ENCODE assay signal across 9 cellular contexts in the genomic region with DNA sequence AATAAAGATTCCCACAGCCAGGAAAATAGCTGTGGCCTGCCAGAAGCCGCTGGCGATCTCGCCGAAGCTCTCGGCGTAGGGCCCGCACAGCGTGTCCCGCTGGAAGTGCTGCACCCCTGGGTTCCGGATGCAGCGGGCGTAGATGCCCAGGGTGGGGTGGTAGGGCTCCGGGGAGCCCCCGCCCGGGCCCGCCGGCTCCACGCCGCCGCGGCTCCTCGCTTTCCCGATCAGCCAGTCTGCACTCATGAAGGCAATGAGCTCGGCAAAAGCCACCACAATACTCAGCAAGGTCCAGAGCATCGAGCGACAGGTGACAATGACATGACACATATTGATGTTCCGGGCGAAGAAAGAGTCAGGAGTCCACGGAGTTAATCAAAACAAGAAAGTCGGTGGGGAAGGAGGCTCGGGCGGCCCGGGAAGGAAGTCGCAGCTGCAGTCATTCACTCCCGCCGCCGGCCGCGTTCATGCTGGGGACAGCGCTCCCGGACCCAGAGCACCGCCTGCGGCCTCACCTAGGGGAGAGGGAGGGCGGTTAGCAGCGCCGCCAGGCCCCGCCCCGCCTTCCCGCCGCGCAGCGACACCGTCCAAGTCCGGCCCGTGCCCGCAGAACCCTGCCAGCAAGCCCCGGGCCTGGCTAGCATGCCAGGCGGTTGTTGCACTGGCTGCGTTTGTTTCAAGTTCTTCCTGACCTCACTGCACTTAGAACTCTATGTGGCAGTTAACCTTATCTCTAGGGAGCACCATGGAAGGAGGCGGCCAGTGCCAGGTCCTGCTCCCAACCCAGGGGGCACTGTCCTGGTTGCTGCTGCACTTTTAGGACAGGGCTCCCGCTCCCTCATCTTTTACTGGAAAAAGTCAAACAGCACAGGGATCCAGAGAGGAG.
DNase-seq lines count a peak whose midpoint lies in the region; FAIRE-seq and TF ChIP-seq lines count a peak whose summit lies in the region.
"Had no signal": no experiment of that assay in that cellular context is flagged by ENCODE, and none has a peak within 500 bp of the region (broad histone marks: within the 10 kb centered on the region; RNA-seq: fewer than 3 reads in every experiment).

No MANE protein-coding gene starts in this region.

- peaks cover 3% of the 10 kb centered on the region for H3K79me1 ChIP-seq in trophoblast cell (ENCODE audit: low read length)

- H3K27ac ChIP-seq in trophoblast cell (ENCODE audit: low read depth, low read length): no peak overlapping the region

- no peak overlapping the region for H2AK5ac ChIP-seq in trophoblast cell (ENCODE audit: low read length)

- H3K14ac ChIP-seq in trophoblast cell (ENCODE audit: low read length): no peak overlapping the region

- no peak overlapping the region for H2AFZ ChIP-seq in trophoblast cell (ENCODE audit: insufficient read depth, low read length, poor library complexity)

- no peak overlapping the region for H4K8ac ChIP-seq in trophoblast cell (ENCODE audit: low read depth, low read length)

- no peak overlapping the region for H3K4ac ChIP-seq in trophoblast cell (ENCODE audit: low read depth, low read length)

- H3K18ac ChIP-seq in trophoblast cell (ENCODE audit: low read length): peak overlapping the region; percentile 29

- H3K4me3 ChIP-seq in trophoblast cell (ENCODE audit: low read depth, low read length): no peak overlapping the region

- H3K9ac ChIP-seq in trophoblast cell (ENCODE audit: low read length): no peak overlapping the region

- H3K4me2 ChIP-seq in trophoblast cell (ENCODE audit: low read length): peak overlapping the region; percentile 49

- H3K9me3 ChIP-seq in trophoblast cell (ENCODE audit: insufficient read depth, low read depth, low read length): no peaks in the 10 kb centered on the region

- DNase-seq in GM12892 (ENCODE audit: insufficient read length) (peak; percentile 75), HEK293T (ENCODE audit: extremely low spot score) (peak; percentile 45), NCI-H2029 (lab: John Stamatoyannopoulos, UW) (peak; percentile 50), cardiac septum (ENCODE audit: low spot score) (peak; percentile 93), trophoblast cell (peak; percentile 69 to 80), T1000 (lab: John Stamatoyannopoulos, UW) (no peak)
- DNase-seq in activated naive CD4-positive, alpha-beta T cell treated with anti-CD3 and anti-CD28 coated beads, Interleukin-2, amount 50 U/mL, for 16 hours: peak; percentile 17
- no peak for DNase-seq in effector CD4-positive, alpha-beta T cell

- H3K36me3 ChIP-seq in trophoblast cell (ENCODE audit: control insufficient read depth in 1 of 2, insufficient read depth in 2 of 2, low read length in 2 of 2): peaks cover 6 to 7% of the 10 kb centered on the region in 2 experiments

- CTCF ChIA-PET in HEK293T (lab: Yijun Ruan, JAX): interaction anchor here (0.8 to 1.4 kb wide), 3 partner anchors 11 to 23 kb away, joined by 3 to 7 read pairs (median 6); no protein-coding TSS in a partner anchor

- no CpG with 5 or more reads among the region's 61 CpGs for WGBS in trophoblast cell (ENCODE audit: extremely low coverage, insufficient coverage, insufficient read length)

- no peak overlapping the region for H3K23ac ChIP-seq in trophoblast cell (ENCODE audit: low read length)

- H3K79me2 ChIP-seq in trophoblast cell (ENCODE audit: control insufficient read depth, insufficient read depth, low read length, poor library complexity): peaks cover 2% of the 10 kb centered on the region

- peaks cover 28 to 35% of the 10 kb centered on the region in 2 experiments for H3K4me1 ChIP-seq in trophoblast cell (ENCODE audit: control insufficient read depth in 1 of 2, insufficient read depth in 2 of 2, low read length in 2 of 2)

- H4K12ac ChIP-seq in trophoblast cell (ENCODE audit: low read depth, low read length): no peak overlapping the region

- no peaks in the 10 kb centered on the region for H3K27me3 ChIP-seq in trophoblast cell (ENCODE audit: insufficient read depth, low read length)

- no peak overlapping the region for H4K91ac ChIP-seq in trophoblast cell (ENCODE audit: low read depth, low read length)

- intact Hi-C loops in cardiac septum (cut with DNase I): no loop called here

- TF ChIP-seq POLR2A in GM12892 (IDR thresholded peaks at IDR 0.05; ENCODE audit: low read depth, low read length): no peak

- H2BK12ac ChIP-seq in trophoblast cell (ENCODE audit: low read length): no peak overlapping the region

- peak; percentile 60 for FAIRE-seq in GM12892 (lab: Jason Lieb, UNC)
- FAIRE-seq: colon had no signal

- H2BK5ac ChIP-seq in trophoblast cell (ENCODE audit: low read depth, low read length, poor library complexity): no peak overlapping the region

- POLR2A ChIA-PET in HEK293T (lab: Yijun Ruan, JAX): no interaction called here

- H2BK120ac ChIP-seq in trophoblast cell (ENCODE audit: insufficient read depth, low read length, poor library complexity): peak overlapping the region; percentile 5

TF ChIP-seq in HEK293T, 16 proteins besides CTCF, POLR2A, EP300 and RAD21:
- TF ChIP-seq FOXM1 (IDR thresholded peaks at IDR 0.05; ENCODE audit: borderline replicate concordance) (no peak), SP1 (IDR thresholded peaks at IDR 0.05) (no peak), HDGF (IDR thresholded peaks at IDR 0.05; ENCODE audit: borderline replicate concordance) (no peak), FOXA1 (IDR thresholded peaks at IDR 0.05) (no peak)
- TF ChIP-seq, protein P1, sequence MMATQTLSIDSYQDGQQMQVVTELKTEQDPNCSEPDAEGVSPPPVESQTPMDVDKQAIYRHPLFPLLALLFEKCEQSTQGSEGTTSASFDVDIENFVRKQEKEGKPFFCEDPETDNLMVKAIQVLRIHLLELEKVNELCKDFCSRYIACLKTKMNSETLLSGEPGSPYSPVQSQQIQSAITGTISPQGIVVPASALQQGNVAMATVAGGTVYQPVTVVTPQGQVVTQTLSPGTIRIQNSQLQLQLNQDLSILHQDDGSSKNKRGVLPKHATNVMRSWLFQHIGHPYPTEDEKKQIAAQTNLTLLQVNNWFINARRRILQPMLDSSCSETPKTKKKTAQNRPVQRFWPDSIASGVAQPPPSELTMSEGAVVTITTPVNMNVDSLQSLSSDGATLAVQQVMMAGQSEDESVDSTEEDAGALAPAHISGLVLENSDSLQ (IDR thresholded peaks at IDR 0.05): no peak

Comparison
In these comparisons a context has a peak if more than half of its experiments do, and no peak if none do; other contexts are left out.
1. DNase-seq: peak in GM12892 (single experiment), HEK293T (single experiment), NCI-H2029 (single experiment), activated naive CD4-positive, alpha-beta T cell treated with anti-CD3 and anti-CD28 coated beads, Interleukin-2, amount 50 U/mL, for 16 hours (single experiment), cardiac septum (single experiment) and trophoblast cell (2 of 2); none in effector CD4-positive, alpha-beta T cell (single experiment) and T1000 (single experiment).